8 cellular contexts compared by ENCODE assay signal in the genomic region with DNA sequence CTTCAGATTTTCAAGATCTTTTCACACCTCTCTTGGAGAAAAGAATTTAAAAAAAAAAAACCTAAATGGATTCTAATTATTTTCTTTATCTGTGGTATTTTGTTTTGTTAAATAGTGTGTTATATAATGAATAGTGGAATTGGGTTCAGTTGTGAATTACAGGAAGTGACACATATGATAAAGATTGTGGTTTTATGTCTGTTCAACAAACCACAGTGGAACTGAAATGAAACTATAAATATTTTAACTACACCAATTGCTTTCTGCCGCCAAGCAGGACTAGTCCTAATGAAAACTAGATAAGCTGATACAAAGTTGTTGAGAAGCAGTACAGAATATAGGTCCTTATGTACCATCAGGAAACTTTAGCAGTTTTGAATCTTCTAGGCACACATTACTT.
DNase-seq lines count a peak whose midpoint lies in the region; ATAC-seq and TF ChIP-seq lines count a peak whose summit lies in the region.

No MANE protein-coding gene starts in this region.

- peaks cover 3 to 4% of the 10 kb centered on the region in 2 donors for H3K4me1 Mint-ChIP-seq in effector memory CD8-positive, alpha-beta T cell (ENCODE audit: low read depth in 2 of 2)
- H3K4me1 Mint-ChIP-seq in T-helper 2 cell treated with Interferon-gamma antibody and Interleukin-4, amounts not matched to agents 5 μg/mL and 100 μg/mL, for 36 hours (ENCODE audit: low read depth), result peaks cover 9% of the 10 kb centered on the region

- H3K36me3 ChIP-seq in A673 (ENCODE audit: insufficient read depth, low read length, poor library complexity, severe bottlenecking), result no peaks in the 10 kb centered on the region

- no peak overlapping the region for H3K27ac ChIP-seq in A673 (ENCODE audit: low read depth, low read length, poor library complexity, severe bottlenecking)

- H3K4me3 Mint-ChIP-seq in effector memory CD8-positive, alpha-beta T cell, result peak overlapping the region in 1 of 2 donors; percentile 4
- no peak overlapping the region for H3K4me3 Mint-ChIP-seq in T-helper 2 cell treated with Interferon-gamma antibody and Interleukin-4, amounts not matched to agents 5 μg/mL and 100 μg/mL, for 36 hours

- no peaks in the 10 kb centered on the region for H3K9me3 ChIP-seq in A673 (ENCODE audit: low read depth, low read length, poor library complexity, severe bottlenecking)

- no peaks in the 10 kb centered on the region for H3K4me1 ChIP-seq in A673 (ENCODE audit: insufficient read depth, low read length, poor library complexity, severe bottlenecking)

- DNase-seq in A673 (ENCODE audit: low spot score) (peak; percentile 1), GM20000 (ENCODE audit: low spot score) (peak; percentile 8), M059J (ENCODE audit: low read depth) (peak; percentile 62), NCI-H146 (lab: John Stamatoyannopoulos, UW) (no peak), sciatic nerve (ENCODE audit: low spot score) (no peak), NCI-H1417 (lab: John Stamatoyannopoulos, UW) (no peak)
- no peak for DNase-seq in effector memory CD8-positive, alpha-beta T cell
- no peak for DNase-seq in T-helper 2 cell treated with Interferon-gamma antibody and Interleukin-4, amounts not matched to agents 5 μg/mL and 100 μg/mL, for 36 hours (ENCODE audit: low spot score)

- POLR2A ChIA-PET in A673 (lab: Charles Lee; ENCODE audit: low non-redundant PET), result no interaction called here

- no peak for TF ChIP-seq CTCF in A673 (conservative IDR thresholded peaks at IDR 0.05; ENCODE audit: low read depth, low read length)
- no peak for TF ChIP-seq CTCF in GM20000 (IDR thresholded peaks at IDR 0.05; ENCODE audit: extremely low read depth, missing control alignments)

- H3K27ac Mint-ChIP-seq in effector memory CD8-positive, alpha-beta T cell, result no peak overlapping the region
- no peak overlapping the region for H3K27ac Mint-ChIP-seq in T-helper 2 cell treated with Interferon-gamma antibody and Interleukin-4, amounts not matched to agents 5 μg/mL and 100 μg/mL, for 36 hours

- peak; percentile 75 for ATAC-seq in effector memory CD8-positive, alpha-beta T cell (replicated peaks)
- ATAC-seq in sciatic nerve, result no peak

- no TSS peak for BruUV-seq in A673 (replicated peaks; lab: Mats Ljungman, UMichigan)

- H3K9me3 Mint-ChIP-seq in effector memory CD8-positive, alpha-beta T cell, result no peaks in the 10 kb centered on the region
- H3K9me3 Mint-ChIP-seq in T-helper 2 cell treated with Interferon-gamma antibody and Interleukin-4, amounts not matched to agents 5 μg/mL and 100 μg/mL, for 36 hours, result no peaks in the 10 kb centered on the region

- peaks cover 0 to 8% of the 10 kb centered on the region in 2 donors for H3K27me3 Mint-ChIP-seq in effector memory CD8-positive, alpha-beta T cell
- H3K27me3 Mint-ChIP-seq in T-helper 2 cell treated with Interferon-gamma antibody and Interleukin-4, amounts not matched to agents 5 μg/mL and 100 μg/mL, for 36 hours (ENCODE audit: low read depth), result peaks cover 6% of the 10 kb centered on the region

- peaks cover 9% of the 10 kb centered on the region for H3K27me3 ChIP-seq in A673 (replicated peaks; ENCODE audit: insufficient read depth, low read depth, low read length, poor library complexity)

- CTCF ChIA-PET in A673 (lab: Charles Lee), result no interaction called here

- intact Hi-C loops in A673 (cut with micrococcal nuclease; ENCODE audit: unreplicated experiment), result no loop called here
- intact Hi-C loops in sciatic nerve (cut with DNase I), result no loop called here

- peaks cover 3% of the 10 kb centered on the region for H3K36me3 Mint-ChIP-seq in effector memory CD8-positive, alpha-beta T cell (ENCODE audit: insufficient read depth)
- H3K36me3 Mint-ChIP-seq in T-helper 2 cell treated with Interferon-gamma antibody and Interleukin-4, amounts not matched to agents 5 μg/mL and 100 μg/mL, for 36 hours (ENCODE audit: low read depth), result no peaks in the 10 kb centered on the region

- H3K4me3 ChIP-seq in A673 (ENCODE audit: low read depth, low read length, poor library complexity, severe bottlenecking), result no peak overlapping the region

Comparison
In these comparisons a context has a peak if more than half of its experiments do, and no peak if none do; other contexts are left out.
1. DNase-seq: peak in A673 (single experiment), GM20000 (single experiment) and M059J (single experiment); none in effector memory CD8-positive, alpha-beta T cell (0 of 3), NCI-H146 (single experiment), T-helper 2 cell treated with Interferon-gamma antibody and Interleukin-4, amounts not matched to agents 5 μg/mL and 100 μg/mL, for 36 hours (single experiment), sciatic nerve (single experiment) and NCI-H1417 (0 of 3).